ENCODE assay signal across 8 cellular contexts in the genomic region with DNA sequence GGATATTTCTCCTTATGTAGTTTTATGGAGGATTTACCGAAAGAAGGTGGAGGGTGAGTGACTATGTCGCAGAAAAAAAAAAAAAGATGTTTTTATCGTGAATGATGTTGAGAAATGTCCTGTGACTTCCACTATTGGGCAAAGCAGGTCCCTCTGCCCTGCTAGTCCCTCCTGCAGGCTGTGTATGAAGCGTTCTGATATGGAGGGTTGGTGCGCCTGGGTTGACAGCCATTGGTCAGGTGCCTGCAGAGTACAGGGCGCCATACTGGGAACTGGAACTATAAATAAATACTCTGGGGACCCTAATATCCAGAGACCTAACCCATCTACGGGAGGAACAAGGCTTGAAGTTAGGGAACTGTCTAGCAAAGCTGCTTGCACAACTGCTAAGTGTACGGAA. TPM values are rescaled to one million over a fixed set of nuclear protein-coding genes. Genes with fewer than 3 reads are reported as not detected.
DNase-seq lines count a peak whose midpoint lies in the region; ATAC-seq and TF ChIP-seq lines count a peak whose summit lies in the region.
"Had no signal": no experiment of that assay in that cellular context is flagged by ENCODE, and none has a peak within 500 bp of the region (broad histone marks: within the 10 kb centered on the region; RNA-seq: fewer than 3 reads in every experiment).

No MANE protein-coding gene starts in this region.

- H3K9ac ChIP-seq in skeletal muscle satellite cell (ENCODE audit: low read depth, low read length), result no peak overlapping the region

- DNase-seq in GM23338 (ENCODE audit: low spot score), result no peak
- DNase-seq in Peyer's patch, result peak in 1 of 3 donors; percentile 46
- no peak for DNase-seq in endothelial cell (ENCODE audit: low spot score)
- DNase-seq in RKO (ENCODE audit: low spot score), result no peak
- DNase-seq in activated gamma-delta T cell treated with Interleukin-2 at 50 U/mL for 16 hours, result no peak
- DNase-seq: WERI-Rb-1 had no signal

- H3K27ac Mint-ChIP-seq in GM23338 (no peak overlapping the region), endothelial cell (ENCODE audit: unreplicated experiment) (peak overlapping the region; percentile 83)

- TF ChIP-seq POLR2A in Peyer's patch (IDR thresholded peaks at IDR 0.05), result no peak

- H3K27ac ChIP-seq in GM23338 (ENCODE audit: low read depth), result no peak overlapping the region
- peak overlapping the region in 1 of 4 donors; percentile 91 for H3K27ac ChIP-seq in Peyer's patch
- H3K27ac ChIP-seq: WERI-Rb-1 had no signal

- no peaks in the 10 kb centered on the region for H3K9me2 ChIP-seq in GM23338 (ENCODE audit: insufficient read depth)

- ATAC-seq in GM23338 (no peak), HG02840 (IDR thresholded peaks at IDR 0.05; ENCODE audit: low FRiP score, unreplicated experiment) (no peak)

- H3F3A ChIP-seq in GM23338 (replicated peaks; ENCODE audit: low read depth), result peaks cover 7% of the 10 kb centered on the region

- H3K27me3 ChIP-seq in GM23338 (ENCODE audit: insufficient read depth) (peaks cover 31% of the 10 kb centered on the region), Peyer's patch (no peaks in the 10 kb centered on the region), skeletal muscle satellite cell (ENCODE audit: control insufficient read depth, insufficient read depth, low read length) (no peaks in the 10 kb centered on the region)

- H3K36me3 Mint-ChIP-seq in GM23338 (ENCODE audit: low read depth) (no peaks in the 10 kb centered on the region), endothelial cell (ENCODE audit: low read depth, unreplicated experiment) (peaks cover 7% of the 10 kb centered on the region)

- H3K36me3 ChIP-seq in GM23338 (ENCODE audit: insufficient read depth) (no peaks in the 10 kb centered on the region), Peyer's patch (no peaks in the 10 kb centered on the region), skeletal muscle satellite cell (ENCODE audit: insufficient read depth, low read length) (no peaks in the 10 kb centered on the region)
- H3K36me3 ChIP-seq: WERI-Rb-1 had no signal

- peaks cover 14% of the 10 kb centered on the region for H3K4me1 ChIP-seq in GM23338 (ENCODE audit: insufficient read depth)
- H3K4me1 ChIP-seq in Peyer's patch, result peaks cover 0 to 11% (median 3%) of the 10 kb centered on the region in 4 donors
- peaks cover 34% of the 10 kb centered on the region for H3K4me1 ChIP-seq in skeletal muscle satellite cell (ENCODE audit: control insufficient read depth, insufficient read depth, low read length)

- H4K20me1 ChIP-seq in GM23338 (replicated peaks; ENCODE audit: insufficient read depth), result peaks cover 4% of the 10 kb centered on the region

- no peak overlapping the region; the same call in 1 of the 2 replicates for H2AFZ ChIP-seq in GM23338

- no peak for TF ChIP-seq CTCF in GM23338 (conservative IDR thresholded peaks at IDR 0.05; ENCODE audit: low read depth in 2 of 2)
- TF ChIP-seq CTCF in Peyer's patch (IDR thresholded peaks at IDR 0.05), result no peak
- no peak for TF ChIP-seq CTCF in endothelial cell (IDR thresholded peaks at IDR 0.05; ENCODE audit: unreplicated experiment)

- H3K4me2 ChIP-seq in GM23338, result peak overlapping the region; percentile 93
- H3K4me2 ChIP-seq in skeletal muscle satellite cell (ENCODE audit: low read length), result peak overlapping the region; percentile 92

- H3K4me3 ChIP-seq in GM23338, result peak overlapping the region; percentile 83
- peak overlapping the region in 3 of 4 donors; percentile 80 to 91 (median 85) for H3K4me3 ChIP-seq in Peyer's patch
- H3K4me3 ChIP-seq in skeletal muscle satellite cell (ENCODE audit: low read length), result peak overlapping the region; percentile 84

- H3K27me3 Mint-ChIP-seq in GM23338 (ENCODE audit: insufficient read depth, low read depth, poor library complexity), result peaks cover 27% of the 10 kb centered on the region
- peaks cover 15% of the 10 kb centered on the region for H3K27me3 Mint-ChIP-seq in endothelial cell (ENCODE audit: unreplicated experiment)

- H3K79me2 ChIP-seq in GM23338 (replicated peaks; ENCODE audit: insufficient read depth), result peaks cover 3% of the 10 kb centered on the region; the same call in 1 of the 2 replicates

- no peaks in the 10 kb centered on the region for H3K9me3 ChIP-seq in Peyer's patch
- no peaks in the 10 kb centered on the region for H3K9me3 ChIP-seq in skeletal muscle satellite cell (replicated peaks; ENCODE audit: low read length)

- H3K4me3 Mint-ChIP-seq in GM23338 (peak overlapping the region; percentile 78), endothelial cell (ENCODE audit: unreplicated experiment) (peak overlapping the region; percentile 96)

- peaks cover 20% of the 10 kb centered on the region for H3K4me1 Mint-ChIP-seq in GM23338
- H3K4me1 Mint-ChIP-seq in endothelial cell (ENCODE audit: unreplicated experiment), result peaks cover 40% of the 10 kb centered on the region

- H3K9me3 Mint-ChIP-seq in GM23338, result no peaks in the 10 kb centered on the region; the same call in 2 of the 3 replicates
- no peaks in the 10 kb centered on the region for H3K9me3 Mint-ChIP-seq in endothelial cell (ENCODE audit: unreplicated experiment)

TF ChIP-seq in GM23338, 12 proteins besides CTCF, POLR2A, EP300 and RAD21 (continues in another document):
- TF ChIP-seq EZH2phosphoT487 (IDR thresholded peaks at IDR 0.05; ENCODE audit: unreplicated experiment) (no peak), ZNF331 (CRISPR knock-in tag; IDR thresholded peaks at IDR 0.05; ENCODE audit: low read depth) (no peak), POLR2AphosphoS5 (IDR thresholded peaks at IDR 0.05; ENCODE audit: low read depth) (no peak), EZH2 (IDR thresholded peaks at IDR 0.05; ENCODE audit: low read depth, unreplicated experiment) (no peak), REST (IDR thresholded peaks at IDR 0.05; ENCODE audit: unreplicated experiment) (no peak), ZNF114 (CRISPR knock-in tag; IDR thresholded peaks at IDR 0.05) (no peak), NANOG (IDR thresholded peaks at IDR 0.05; ENCODE audit: borderline replicate concordance) (no peak), STAT1 (IDR thresholded peaks at IDR 0.05; ENCODE audit: unreplicated experiment) (no peak)
- TF ChIP-seq, protein P1, sequence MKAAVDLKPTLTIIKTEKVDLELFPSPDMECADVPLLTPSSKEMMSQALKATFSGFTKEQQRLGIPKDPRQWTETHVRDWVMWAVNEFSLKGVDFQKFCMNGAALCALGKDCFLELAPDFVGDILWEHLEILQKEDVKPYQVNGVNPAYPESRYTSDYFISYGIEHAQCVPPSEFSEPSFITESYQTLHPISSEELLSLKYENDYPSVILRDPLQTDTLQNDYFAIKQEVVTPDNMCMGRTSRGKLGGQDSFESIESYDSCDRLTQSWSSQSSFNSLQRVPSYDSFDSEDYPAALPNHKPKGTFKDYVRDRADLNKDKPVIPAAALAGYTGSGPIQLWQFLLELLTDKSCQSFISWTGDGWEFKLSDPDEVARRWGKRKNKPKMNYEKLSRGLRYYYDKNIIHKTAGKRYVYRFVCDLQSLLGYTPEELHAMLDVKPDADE (IDR thresholded peaks at IDR 0.05), result no peak

RNA-seq across cellular contexts. Expression of gene IL17RA, which starts 1.5 kb away (rescaled TPM):
- total RNA-seq in GM23338 (2014; rRNA removed; shearing (Covaris generic)), result 9.6 and 11.9 TPM in 2 replicates
- 3.2 TPM in 2 replicates for polyA plus RNA-seq in GM23338 (2016; fragmentation: Nextera tagmentation; extraction: Ambion mirVana)
- total RNA-seq in Peyer's patch, result 10 to 100 TPM; 12.4 to 23.6 (median 18.3) TPM
- total RNA-seq in endothelial cell (ENCODE audit: unreplicated experiment), result 63.7 TPM
- 6.3 and 9.2 TPM in 2 replicates for total RNA-seq in skeletal muscle satellite cell (2012; rRNA removed)

RNA-seq across cellular contexts. Expression of gene TMEM121B, which starts 34.9 kb away (rescaled TPM):
- total RNA-seq in GM23338 (2014; rRNA removed; shearing (Covaris generic)), result 6.4 and 7.2 TPM in 2 replicates
- polyA plus RNA-seq in GM23338 (2016; fragmentation: Nextera tagmentation; extraction: Ambion mirVana), result 2.0 and 2.4 TPM in 2 replicates
- total RNA-seq in Peyer's patch (under 1 TPM in 3 of 4 donors, not detected in 1; 0.18 to 0.76 (median 0.40) TPM), endothelial cell (ENCODE audit: unreplicated experiment) (62.2 TPM)
- 0.22 and 0.25 TPM in 2 replicates for total RNA-seq in skeletal muscle satellite cell (2012; rRNA removed)
